Comparison of ENCODE assay signal across 10 cellular contexts in the genomic region with DNA sequence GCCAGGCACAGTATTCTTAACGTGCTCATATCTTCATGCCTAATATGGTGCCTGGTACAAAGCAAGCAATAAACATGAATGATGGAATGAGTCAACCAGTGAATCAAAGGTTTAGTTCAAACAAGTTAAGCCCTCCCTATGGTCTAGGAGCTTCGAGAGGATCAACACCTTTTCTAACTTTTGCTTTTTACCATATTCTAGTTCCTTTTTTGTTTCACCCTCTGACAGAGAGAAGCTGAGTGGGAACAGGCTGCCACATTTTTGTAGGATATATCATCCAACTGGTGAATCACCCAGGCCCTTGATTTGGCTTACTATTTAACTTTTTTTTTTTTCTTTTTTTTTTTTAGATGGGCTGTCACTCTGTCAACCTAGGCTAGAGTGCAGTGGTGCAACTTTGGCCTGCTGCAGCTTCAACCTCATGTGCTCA. TPM values are rescaled to one million over a fixed set of nuclear protein-coding genes. Genes with fewer than 3 reads are reported as not detected.
DNase-seq lines count a peak whose midpoint lies in the region; ATAC-seq, FAIRE-seq and TF ChIP-seq lines count a peak whose summit lies in the region.
"Had no signal": no experiment of that assay in that cellular context is flagged by ENCODE, and none has a peak within 500 bp of the region (broad histone marks: within the 10 kb centered on the region; RNA-seq: fewer than 3 reads in every experiment).

No MANE protein-coding gene starts in this region.

- no peak overlapping the region for H2AFZ ChIP-seq in mesenchymal stem cell (ENCODE audit: low read depth, low read length)

- FAIRE-seq in A549 (lab: Jason Lieb, UNC) (peak; percentile 54), HTR-8/SVneo (lab: Jason Lieb, UNC) (no peak)

- no peak overlapping the region for H2BK12ac ChIP-seq in mesenchymal stem cell (ENCODE audit: low read length in 2 of 2)

- no peak overlapping the region for H4K8ac ChIP-seq in mesenchymal stem cell (ENCODE audit: low read length)

- TF ChIP-seq CTCF in A549 (IDR thresholded peaks at IDR 0.05) (no peak), chondrocyte (IDR thresholded peaks at IDR 0.05) (no peak)

- H3K4me2 ChIP-seq in A549 (peak overlapping the region; percentile 41), mesenchymal stem cell (ENCODE audit: low read length, poor library complexity, severe bottlenecking) (no peak overlapping the region)

- H3K9me3 ChIP-seq in A549 (no peaks in the 10 kb centered on the region), mesenchymal stem cell (ENCODE audit: control insufficient read depth, low read length) (no peaks in the 10 kb centered on the region)

- H3K14ac ChIP-seq in mesenchymal stem cell (ENCODE audit: low read length in 2 of 2): no peak overlapping the region

- H3K36me3 ChIP-seq in mesenchymal stem cell (ENCODE audit: control insufficient read depth in 1 of 2, insufficient read depth in 2 of 2, low read depth in 1 of 2, low read length in 2 of 2): no peaks in the 10 kb centered on the region

- peak overlapping the region; percentile 35 for H2BK5ac ChIP-seq in mesenchymal stem cell (ENCODE audit: low read depth, low read length, poor library complexity, severe bottlenecking)

- H2AK5ac ChIP-seq in mesenchymal stem cell (ENCODE audit: low read length, severe bottlenecking): no peak overlapping the region

- no peak overlapping the region for H3K4me3 Mint-ChIP-seq in chondrocyte (ENCODE audit: unreplicated experiment)
- H3K4me3 Mint-ChIP-seq: activated CD8-positive, alpha-beta T cell treated with anti-CD3 and anti-CD28 coated beads for 36 hours had no signal

- H3K9ac ChIP-seq in mesenchymal stem cell (ENCODE audit: low read length): peak overlapping the region; percentile 68

- TF ChIP-seq RAD21 in A549 (conservative IDR thresholded peaks at IDR 0.05 in 1 of 2, IDR thresholded peaks at IDR 0.05 in 1 of 2): 0 out of 5 replicates have a peak, but pooled peaks of 1 of the 2 experiments have one; percentile 9

- DNase-seq in A549 (ENCODE audit: low read depth in 1 of 2, low spot score in 1 of 2) (peak; percentile 47 to 62), HTR-8/SVneo (ENCODE audit: insufficient read length, low spot score) (peak; percentile 41), chondrocyte (ENCODE audit: low spot score) (no peak), mesenchymal stem cell (peak; percentile 88), mesenteric fat pad (ENCODE audit: low spot score) (no peak)
- DNase-seq in activated CD4-positive, alpha-beta T cell treated with anti-CD3 and anti-CD28 coated beads, Interleukin-2, amount 50 U/mL, for 48 hours: no peak
- DNase-seq: activated CD8-positive, alpha-beta T cell treated with anti-CD3 and anti-CD28 coated beads for 36 hours; NCI-H2107 had no signal

- H2BK15ac ChIP-seq in mesenchymal stem cell (ENCODE audit: low read depth, poor library complexity, severe bottlenecking): no peak overlapping the region

- no peak overlapping the region for H3K18ac ChIP-seq in mesenchymal stem cell (ENCODE audit: low read depth in 1 of 2, low read length in 2 of 2)

- no peaks in the 10 kb centered on the region for H3K36me3 Mint-ChIP-seq in chondrocyte (ENCODE audit: low read depth)

- no peaks in the 10 kb centered on the region for H3K27me3 Mint-ChIP-seq in chondrocyte (ENCODE audit: low read depth)

- peaks cover 17% of the 10 kb centered on the region for H3K4me1 ChIP-seq in A549
- H3K4me1 ChIP-seq in mesenchymal stem cell (ENCODE audit: control insufficient read depth, insufficient read depth, low read depth, low read length): peaks cover 8% of the 10 kb centered on the region

- no peak overlapping the region for H4K91ac ChIP-seq in mesenchymal stem cell (ENCODE audit: low read length)

- H3K27ac Mint-ChIP-seq in chondrocyte (ENCODE audit: unreplicated experiment): peak overlapping the region; percentile 91
- H3K27ac Mint-ChIP-seq: activated CD8-positive, alpha-beta T cell treated with anti-CD3 and anti-CD28 coated beads for 36 hours had no signal

- peak; percentile 88 to 91 for ATAC-seq in A549
- ATAC-seq in HG02840 (IDR thresholded peaks at IDR 0.05; ENCODE audit: low FRiP score, unreplicated experiment): no peak
- ATAC-seq in GM21526 (IDR thresholded peaks at IDR 0.05; ENCODE audit: low FRiP score, unreplicated experiment): no peak
- ATAC-seq: activated CD8-positive, alpha-beta T cell treated with anti-CD3 and anti-CD28 coated beads for 36 hours had no signal

- POLR2A ChIA-PET in A549 (lab: Yijun Ruan, JAX): interaction anchor here (1.3 kb wide), 1 partner anchor 39 kb away, joined by 3 read pairs; the partner anchor contains the start of gene TNC

- H3K27ac ChIP-seq in A549: peak overlapping the region in 1 of 2 experiments; percentile 33; a peak in 3 of 6 replicates
- peak overlapping the region; percentile 92 for H3K27ac ChIP-seq in mesenchymal stem cell (ENCODE audit: low read length, poor library complexity, severe bottlenecking)

- H3K4me3 ChIP-seq in A549 (no peak overlapping the region), mesenchymal stem cell (ENCODE audit: insufficient read depth in 1 of 2, low read depth in 1 of 2, low read length in 2 of 2) (peak overlapping the region in 1 of 2 experiments; percentile 26)

- TF ChIP-seq POLR2A in A549 (IDR thresholded peaks at IDR 0.05; ENCODE audit: low read length): no peak

- 3% methylated on average over 2 of the region's 2 CpGs for WGBS in A549 (ENCODE audit: missing lambda C conversion rate)
- WGBS in mesenchymal stem cell: 0% methylated on average over 2 of the region's 2 CpGs

- H3K4me1 Mint-ChIP-seq in chondrocyte (ENCODE audit: low read depth): peaks cover 34% of the 10 kb centered on the region

- H3K4ac ChIP-seq in mesenchymal stem cell (ENCODE audit: low read depth in 1 of 2, low read length in 2 of 2): no peak overlapping the region

- no peaks in the 10 kb centered on the region for H3K79me1 ChIP-seq in mesenchymal stem cell (replicated peaks; ENCODE audit: low read length, poor library complexity, severe bottlenecking)

- CTCF ChIA-PET in A549 (lab: Yijun Ruan, JAX): interaction anchor here (0.8 to 1.2 kb wide), 2 partner anchors 9 to 27 kb away, joined by 3 to 4 read pairs; no protein-coding TSS in a partner anchor

- H3K9me3 Mint-ChIP-seq in chondrocyte (ENCODE audit: low read depth): no peaks in the 10 kb centered on the region
- H3K9me3 Mint-ChIP-seq: activated CD8-positive, alpha-beta T cell treated with anti-CD3 and anti-CD28 coated beads for 36 hours had no signal

- TF ChIP-seq EP300 in A549 (IDR thresholded peaks at IDR 0.05): no peak

- no peaks in the 10 kb centered on the region for H3K27me3 ChIP-seq in mesenchymal stem cell (ENCODE audit: control insufficient read depth in 1 of 2, insufficient read depth in 1 of 2, low read length in 2 of 2)

- no peak overlapping the region for H2BK120ac ChIP-seq in mesenchymal stem cell (ENCODE audit: low read depth, low read length)

- no peak overlapping the region for H3K23ac ChIP-seq in mesenchymal stem cell (ENCODE audit: low read length in 2 of 2)

TF ChIP-seq in A549, 52 proteins besides CTCF, POLR2A, EP300 and RAD21 (continues in another document):
- no peak for TF ChIP-seq NPAS2 (CRISPR knock-in tag; IDR thresholded peaks at IDR 0.05; ENCODE audit: borderline replicate concordance)
- TF ChIP-seq NR3C1 (IDR thresholded peaks at IDR 0.05): no peak
- TF ChIP-seq, protein P1, sequence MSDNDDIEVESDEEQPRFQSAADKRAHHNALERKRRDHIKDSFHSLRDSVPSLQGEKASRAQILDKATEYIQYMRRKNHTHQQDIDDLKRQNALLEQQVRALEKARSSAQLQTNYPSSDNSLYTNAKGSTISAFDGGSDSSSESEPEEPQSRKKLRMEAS (IDR thresholded peaks at IDR 0.05): peak; percentile 62; the same call in 1 of the 2 replicates
- TF ChIP-seq HOXA7 (CRISPR knock-in tag; IDR thresholded peaks at IDR 0.05): no peak
- TF ChIP-seq CEBPB (IDR thresholded peaks at IDR 0.05): no peak
- TF ChIP-seq ZFP36 (IDR thresholded peaks at IDR 0.05; ENCODE audit: borderline replicate concordance, partially characterized antibody): no peak
- no peak for TF ChIP-seq HEYL (CRISPR knock-in tag; IDR thresholded peaks at IDR 0.05)
- TF ChIP-seq MYC (IDR thresholded peaks at IDR 0.05; ENCODE audit: borderline replicate concordance, low read length): no peak
- TF ChIP-seq, protein P2, sequence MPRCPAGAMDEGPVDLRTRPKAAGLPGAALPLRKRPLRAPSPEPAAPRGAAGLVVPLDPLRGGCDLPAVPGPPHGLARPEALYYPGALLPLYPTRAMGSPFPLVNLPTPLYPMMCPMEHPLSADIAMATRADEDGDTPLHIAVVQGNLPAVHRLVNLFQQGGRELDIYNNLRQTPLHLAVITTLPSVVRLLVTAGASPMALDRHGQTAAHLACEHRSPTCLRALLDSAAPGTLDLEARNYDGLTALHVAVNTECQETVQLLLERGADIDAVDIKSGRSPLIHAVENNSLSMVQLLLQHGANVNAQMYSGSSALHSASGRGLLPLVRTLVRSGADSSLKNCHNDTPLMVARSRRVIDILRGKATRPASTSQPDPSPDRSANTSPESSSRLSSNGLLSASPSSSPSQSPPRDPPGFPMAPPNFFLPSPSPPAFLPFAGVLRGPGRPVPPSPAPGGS (IDR thresholded peaks at IDR 0.05): no peak
- TF ChIP-seq RFX5 (IDR thresholded peaks at IDR 0.05): no peak
- TF ChIP-seq FOXS1 (CRISPR knock-in tag; IDR thresholded peaks at IDR 0.05): no peak
- TF ChIP-seq ESRRA (IDR thresholded peaks at IDR 0.05; ENCODE audit: borderline replicate concordance, low read length): no peak
- no peak for TF ChIP-seq RCOR1 (IDR thresholded peaks at IDR 0.05; ENCODE audit: low read depth, low read length)
- no peak for TF ChIP-seq USF2 (IDR thresholded peaks at IDR 0.05)
- TF ChIP-seq MAFK (IDR thresholded peaks at IDR 0.05; ENCODE audit: partially characterized antibody): no peak
- no peak for TF ChIP-seq HOXB13 (CRISPR knock-in tag; IDR thresholded peaks at IDR 0.05; ENCODE audit: low read depth)

RNA-seq across cellular contexts. Expression of gene TNC, which starts 39.3 kb away (rescaled TPM):
- 0.50 and 0.74 TPM in 2 replicates for polyA plus RNA-seq in A549 (2011; rRNA removed)
- polyA plus RNA-seq in A549 (2012; cell fraction: cytosol; rRNA removed): 0.04 and 0.12 TPM in 2 replicates
- 0.31 and 0.36 TPM in 2 replicates for polyA plus RNA-seq in A549 (2012; cell fraction: nucleus; rRNA removed)
- 0.63 to 0.68 TPM (median 0.67 TPM) in 3 replicates for polyA plus RNA-seq in A549 (2017; fragmentation: RNase III; extraction: RNeasy Plus Mini Kit Qiagen cat#74134 plus additional on column Dnase treatment)
- polyA minus RNA-seq in A549 (2011; rRNA and poly(A)+ RNA removed): 0.70 and 1.1 TPM in 2 replicates
- total RNA-seq in chondrocyte: 61.3 to 179 TPM (median 64.1 TPM) in 3 replicates
- 32.2 TPM for polyA plus RNA-seq in mesenchymal stem cell (2013, experiment 1 of 2)
- 29.1 TPM for polyA plus RNA-seq in mesenchymal stem cell (2013, experiment 2 of 2)
- 32.6 TPM for total RNA-seq in mesenteric fat pad

Comparison
In these comparisons a context has a peak if more than half of its experiments do, and no peak if none do; other contexts are left out.
1. ATAC-seq: peak in A549 (2 of 2); none in HG02840 (single experiment) and GM21526 (single experiment).
2. DNase-seq: peak in A549 (2 of 2), HTR-8/SVneo (single experiment) and mesenchymal stem cell (single experiment); none in chondrocyte (single experiment), mesenteric fat pad (single experiment) and activated CD4-positive, alpha-beta T cell treated with anti-CD3 and anti-CD28 coated beads, Interleukin-2, amount 50 U/mL, for 48 hours (0 of 2).